Comparison of ENCODE assay signal across 12 cellular contexts in the genomic region with DNA sequence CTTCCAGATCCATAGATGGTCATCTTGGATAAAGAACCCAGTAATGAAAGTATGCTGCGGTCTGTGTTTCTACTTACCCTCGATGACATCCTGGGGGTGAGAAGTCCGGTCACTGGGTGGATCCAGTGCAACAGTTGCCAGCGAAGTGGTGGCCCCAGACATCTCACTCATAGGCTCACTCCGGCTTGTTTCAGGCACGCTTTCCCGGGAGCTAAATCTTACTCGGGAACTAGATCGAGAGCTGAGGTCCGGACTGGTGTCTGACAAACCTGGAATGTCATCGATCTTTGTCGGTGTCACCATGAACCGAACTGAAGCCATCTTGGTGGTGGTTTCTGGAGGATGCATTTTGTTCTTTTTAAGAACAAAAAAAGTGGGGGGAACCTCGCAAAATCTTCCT. TPM values are rescaled to one million over a fixed set of nuclear protein-coding genes. Genes with fewer than 3 reads are reported as not detected.
A peak's percentile ranks its signal among the peaks of the same experiment; 100 is the strongest.
DNase-seq lines count a peak whose midpoint lies in the region; ATAC-seq, FAIRE-seq and TF ChIP-seq lines count a peak whose summit lies in the region.
"Had no signal": no experiment of that assay in that cellular context is flagged by ENCODE, and none has a peak within 500 bp of the region (broad histone marks: within the 10 kb centered on the region; RNA-seq: fewer than 3 reads in every experiment).

No MANE protein-coding gene starts in this region.

- H3K36me3 ChIP-seq in ACC112 (ENCODE audit: insufficient read depth, low read length) = peaks cover 8% of the 10 kb centered on the region; the same call in 1 of the 2 replicates
- no peaks in the 10 kb centered on the region for H3K36me3 ChIP-seq in Caco-2 (ENCODE audit: control insufficient read depth, insufficient read depth, low read length)

- H3K27me3 Mint-ChIP-seq in activated T-helper 2 cell treated with anti-CD3 and anti-CD28 coated beads, Interferon-gamma antibody, Interleukin-2, Interleukin-4, amounts not matched to agents 10 μg/mL and 5 μg/mL and 100 μg/mL, durations not matched to agents 14 hours and 24 hours and 36 hours (ENCODE audit: low read depth) = no peaks in the 10 kb centered on the region
- H3K27me3 Mint-ChIP-seq in Caco-2 (ENCODE audit: insufficient read depth, unreplicated experiment) = no peaks in the 10 kb centered on the region

- no TSS peak for BruUV-seq in Caco-2 (replicated peaks; lab: Mats Ljungman, UMichigan)

- intact Hi-C loops in activated T-helper 2 cell treated with anti-CD3 and anti-CD28 coated beads, Interferon-gamma antibody, Interleukin-2, Interleukin-4, amounts not matched to agents 10 μg/mL and 5 μg/mL and 100 μg/mL, durations not matched to agents 14 hours and 24 hours and 36 hours (cut with micrococcal nuclease) = loop anchor here (10.0 kb wide), 1 partner anchor 248 kb away; the partner anchor contains the start of gene GOLGA8B
- intact Hi-C loops in Caco-2 (cut with micrococcal nuclease; ENCODE audit: unreplicated experiment) = no loop called here

- H3K4me3 ChIP-seq in ACC112 (ENCODE audit: low read depth, low read length) (peak overlapping the region; percentile 87), Caco-2 (ENCODE audit: low read depth, low read length) (no peak overlapping the region)

- FAIRE-seq in GM12892 (lab: Jason Lieb, UNC) = no peak
- FAIRE-seq: G401.6 had no signal

- H3K9me3 Mint-ChIP-seq in activated T-helper 2 cell treated with anti-CD3 and anti-CD28 coated beads, Interferon-gamma antibody, Interleukin-2, Interleukin-4, amounts not matched to agents 10 μg/mL and 5 μg/mL and 100 μg/mL, durations not matched to agents 14 hours and 24 hours and 36 hours = no peaks in the 10 kb centered on the region
- no peaks in the 10 kb centered on the region for H3K9me3 Mint-ChIP-seq in Caco-2 (ENCODE audit: unreplicated experiment)

- DNase-seq in GM12892 (ENCODE audit: insufficient read length) (no peak), medulla oblongata (ENCODE audit: extremely low spot score) (peak; percentile 16), mesenteric fat pad (ENCODE audit: low spot score) (no peak), Caco-2 (no peak)
- DNase-seq in activated T-helper 2 cell treated with anti-CD3 and anti-CD28 coated beads, Interferon-gamma antibody, Interleukin-2, Interleukin-4, amounts not matched to agents 10 μg/mL and 5 μg/mL and 100 μg/mL, durations not matched to agents 14 hours and 24 hours and 36 hours (ENCODE audit: low spot score) = no peak
- DNase-seq: H7, NCI-H1417 treated with DMSO at 0.1 percent for 48 hours, testis had no signal

- CTCF ChIA-PET in Caco-2 (lab: Charles Lee) = no interaction called here

- POLR2A ChIA-PET in Caco-2 (lab: Charles Lee) = no interaction called here

- ATAC-seq in HG02870 (IDR thresholded peaks at IDR 0.05; ENCODE audit: unreplicated experiment) (no peak), GM19035 (IDR thresholded peaks at IDR 0.05; ENCODE audit: unreplicated experiment) (no peak)

- no peak overlapping the region for H3K27ac ChIP-seq in ACC112 (ENCODE audit: low read depth, low read length)

- H3K9me3 ChIP-seq in Caco-2 = no peaks in the 10 kb centered on the region
- H3K9me3 ChIP-seq: testis had no signal

- no peak for TF ChIP-seq CTCF in Caco-2 (IDR thresholded peaks at IDR 0.05; ENCODE audit: insufficient read depth in 1 of 2, low read depth in 1 of 2, low read length in 1 of 2, severe bottlenecking in 1 of 2, unreplicated experiment in 1 of 2)

- H3K79me2 ChIP-seq in ACC112 (ENCODE audit: control insufficient read depth, insufficient read depth, low read length, unreplicated experiment) = peaks cover 45% of the 10 kb centered on the region

- H3K4me3 Mint-ChIP-seq in activated T-helper 2 cell treated with anti-CD3 and anti-CD28 coated beads, Interferon-gamma antibody, Interleukin-2, Interleukin-4, amounts not matched to agents 10 μg/mL and 5 μg/mL and 100 μg/mL, durations not matched to agents 14 hours and 24 hours and 36 hours (ENCODE audit: low read depth) = peak overlapping the region; percentile 98
- H3K4me3 Mint-ChIP-seq in Caco-2 (ENCODE audit: unreplicated experiment) = no peak overlapping the region

- H3K27me3 ChIP-seq in ACC112 (ENCODE audit: insufficient read depth, low read length) (no peaks in the 10 kb centered on the region), Caco-2 (replicated peaks; ENCODE audit: control insufficient read depth, insufficient read depth, low read length) (no peaks in the 10 kb centered on the region)
- H3K27me3 ChIP-seq: testis had no signal

- H3K4me1 Mint-ChIP-seq in activated T-helper 2 cell treated with anti-CD3 and anti-CD28 coated beads, Interferon-gamma antibody, Interleukin-2, Interleukin-4, amounts not matched to agents 10 μg/mL and 5 μg/mL and 100 μg/mL, durations not matched to agents 14 hours and 24 hours and 36 hours (ENCODE audit: low read depth) = peaks cover 61% of the 10 kb centered on the region
- H3K4me1 Mint-ChIP-seq in Caco-2 (ENCODE audit: low read depth, unreplicated experiment) = no peaks in the 10 kb centered on the region

- peak; percentile 41; the same call in 1 of the 2 replicates for TF ChIP-seq POLR2A in GM12892 (IDR thresholded peaks at IDR 0.05; ENCODE audit: low read depth, low read length)

- H3K27ac Mint-ChIP-seq in activated T-helper 2 cell treated with anti-CD3 and anti-CD28 coated beads, Interferon-gamma antibody, Interleukin-2, Interleukin-4, amounts not matched to agents 10 μg/mL and 5 μg/mL and 100 μg/mL, durations not matched to agents 14 hours and 24 hours and 36 hours = peak overlapping the region; percentile 95
- no peak overlapping the region for H3K27ac Mint-ChIP-seq in Caco-2 (ENCODE audit: unreplicated experiment)

- H2AFZ ChIP-seq in ACC112 (ENCODE audit: low read length, unreplicated experiment) = no peak overlapping the region

- H3K4me1 ChIP-seq in ACC112 (ENCODE audit: control insufficient read depth, insufficient read depth, low read length, unreplicated experiment) (peaks cover 55% of the 10 kb centered on the region), Caco-2 (no peaks in the 10 kb centered on the region)

- H3K36me3 Mint-ChIP-seq in activated T-helper 2 cell treated with anti-CD3 and anti-CD28 coated beads, Interferon-gamma antibody, Interleukin-2, Interleukin-4, amounts not matched to agents 10 μg/mL and 5 μg/mL and 100 μg/mL, durations not matched to agents 14 hours and 24 hours and 36 hours (ENCODE audit: low read depth) = peaks cover 29% of the 10 kb centered on the region
- H3K36me3 Mint-ChIP-seq in Caco-2 (ENCODE audit: insufficient read depth, unreplicated experiment) = peaks cover 35% of the 10 kb centered on the region

RNA-seq across cellular contexts. Expression of gene SLC12A6, which starts 1.2 kb away (rescaled TPM):
- 24.0 TPM for polyA plus RNA-seq in GM12892 (2012; ENCODE audit: missing spikeins)
- total RNA-seq in activated T-helper 2 cell treated with anti-CD3 and anti-CD28 coated beads, Interferon-gamma antibody, Interleukin-2, Interleukin-4, amounts not matched to agents 10 μg/mL and 5 μg/mL and 100 μg/mL, durations not matched to agents 14 hours and 24 hours and 36 hours = 16.6 and 17.0 TPM in 2 replicates
- total RNA-seq in mesenteric fat pad (22.8 TPM), Caco-2 (2022) (8.9 and 12.6 TPM in 2 replicates)

RNA-seq across cellular contexts. Expression of gene NOP10, which starts 6.6 kb away (rescaled TPM):
- 274 TPM for polyA plus RNA-seq in GM12892 (2012; ENCODE audit: missing spikeins)
- total RNA-seq in activated T-helper 2 cell treated with anti-CD3 and anti-CD28 coated beads, Interferon-gamma antibody, Interleukin-2, Interleukin-4, amounts not matched to agents 10 μg/mL and 5 μg/mL and 100 μg/mL, durations not matched to agents 14 hours and 24 hours and 36 hours = 227 and 232 TPM in 2 replicates
- total RNA-seq in mesenteric fat pad (157 TPM), Caco-2 (2022) (171 and 175 TPM in 2 replicates)

RNA-seq across cellular contexts. Expression of gene NUTM1, which starts 6.8 kb away (rescaled TPM):
- polyA plus RNA-seq in GM12892 (2012; ENCODE audit: missing spikeins) = not detected
- not detected in 2 replicates for total RNA-seq in activated T-helper 2 cell treated with anti-CD3 and anti-CD28 coated beads, Interferon-gamma antibody, Interleukin-2, Interleukin-4, amounts not matched to agents 10 μg/mL and 5 μg/mL and 100 μg/mL, durations not matched to agents 14 hours and 24 hours and 36 hours
- total RNA-seq in mesenteric fat pad = not detected
- total RNA-seq in Caco-2 (2022) = not detected in 2 replicates

RNA-seq across cellular contexts. Expression of gene LPCAT4, which starts 30.7 kb away (rescaled TPM):
- 33.3 TPM for polyA plus RNA-seq in GM12892 (2012; ENCODE audit: missing spikeins)
- total RNA-seq in activated T-helper 2 cell treated with anti-CD3 and anti-CD28 coated beads, Interferon-gamma antibody, Interleukin-2, Interleukin-4, amounts not matched to agents 10 μg/mL and 5 μg/mL and 100 μg/mL, durations not matched to agents 14 hours and 24 hours and 36 hours = 70.9 and 76.1 TPM in 2 replicates
- total RNA-seq in mesenteric fat pad (24.1 TPM), Caco-2 (2022) (35.3 and 37.9 TPM in 2 replicates)
